In genomic region chr12:69688496-69689427, GRCh38 we compare ENCODE assay signal across 9 cellular contexts. TPM values are rescaled to one million over a fixed set of nuclear protein-coding genes. Genes with fewer than 3 reads are reported as not detected.
A peak's percentile ranks its signal among the peaks of the same experiment; 100 is the strongest.
DNase-seq lines count a peak whose midpoint lies in the region; ATAC-seq and TF ChIP-seq lines count a peak whose summit lies in the region.
"Had no signal": no experiment of that assay in that cellular context is flagged by ENCODE, and none has a peak within 500 bp of the region (broad histone marks: within the 10 kb centered on the region; RNA-seq: fewer than 3 reads in every experiment).

No MANE protein-coding gene starts in this region.

- peak overlapping the region; percentile 78 for H3K27ac ChIP-seq in RWPE2 (ENCODE audit: poor library complexity, severe bottlenecking)
- peak overlapping the region in 1 of 4 donors; percentile 40 for H3K27ac ChIP-seq in esophagus muscularis mucosa (replicated peaks in 1 of 4)
- H3K27ac ChIP-seq: HL-60 had no signal

- WGBS in esophagus muscularis mucosa, result 49% methylated on average over 11 of the region's 14 CpGs

- DNase-seq in COLO829 (ENCODE audit: low spot score), result peak; percentile 80
- peak; percentile 92 for DNase-seq in RWPE2 (ENCODE audit: low spot score)
- DNase-seq in brain pericyte (ENCODE audit: low read depth, low spot score), result peak; percentile 86
- peak; percentile 12 to 24 for DNase-seq in left colon
- DNase-seq in stimulated activated CD8-positive, alpha-beta memory T cell treated with anti-CD3 and anti-CD28 coated beads, Interleukin-4, amount 100 ng/mL, for 24 hours (ENCODE audit: low read depth), result peak; percentile 4
- DNase-seq in esophagus muscularis mucosa (ENCODE audit: extremely low spot score), result no peak
- no peak for DNase-seq in NCI-H128 (lab: John Stamatoyannopoulos, UW; ENCODE audit: unreplicated experiment)

- H3K27me3 ChIP-seq in RWPE2 (ENCODE audit: insufficient read depth, poor library complexity, severe bottlenecking) (no peaks in the 10 kb centered on the region), esophagus muscularis mucosa (no peaks in the 10 kb centered on the region)

- H3K36me3 ChIP-seq in RWPE2 (ENCODE audit: low read depth) (no peaks in the 10 kb centered on the region), esophagus muscularis mucosa (no peaks in the 10 kb centered on the region)

- H3K4me3 ChIP-seq in RWPE2 (ENCODE audit: severe bottlenecking) (no peak overlapping the region), esophagus muscularis mucosa (no peak overlapping the region)

- H3K4me1 ChIP-seq in RWPE2 (ENCODE audit: insufficient read depth, poor library complexity, severe bottlenecking), result peaks cover 30% of the 10 kb centered on the region
- peaks cover 0 to 10% (median 0%) of the 10 kb centered on the region in 4 donors for H3K4me1 ChIP-seq in esophagus muscularis mucosa

- TF ChIP-seq POLR2A in esophagus muscularis mucosa (IDR thresholded peaks at IDR 0.05; ENCODE audit: low read depth), result no peak

- no peak for TF ChIP-seq EP300 in esophagus muscularis mucosa (IDR thresholded peaks at IDR 0.05)

- intact Hi-C loops in left colon (cut with DNase I, micrococcal nuclease) (no loop called here), esophagus muscularis mucosa (cut with DNase I) (no loop called here)

- TF ChIP-seq CTCF in RWPE2 (IDR thresholded peaks at IDR 0.05; ENCODE audit: poor library complexity, severe bottlenecking) (no peak), esophagus muscularis mucosa (IDR thresholded peaks at IDR 0.05) (no peak)

- H3K9me3 ChIP-seq in RWPE2 (ENCODE audit: severe bottlenecking) (no peaks in the 10 kb centered on the region), esophagus muscularis mucosa (no peaks in the 10 kb centered on the region)

- ATAC-seq in HG02642 (IDR thresholded peaks at IDR 0.05; ENCODE audit: poor library complexity, unreplicated experiment) (peak; percentile 61), RWPE2 (ENCODE audit: low read depth) (peak; percentile 98), left colon (peak; percentile 85)

RNA-seq across cellular contexts. Expression of gene BEST3, which starts 10.3 kb away (rescaled TPM):
- not detected for total RNA-seq in left colon
- total RNA-seq in esophagus muscularis mucosa, result under 1 TPM in 1 of 4 donors, not detected in 3; 0.13 TPM

RNA-seq across cellular contexts. Expression of gene RAB3IP, which starts 49.9 kb away (rescaled TPM):
- 10 to 100 TPM; 37.3 to 45.1 TPM for total RNA-seq in left colon
- total RNA-seq in esophagus muscularis mucosa, result 10 to 100 TPM in 2 of 4 donors, 1 to 10 TPM in 2; 8.2 to 18.5 (median 11.2) TPM

Comparison
In these comparisons a context has a peak if more than half of its experiments do, and no peak if none do; other contexts are left out.
1. DNase-seq: peak in COLO829 (single experiment), RWPE2 (single experiment), brain pericyte (single experiment), left colon (2 of 2) and stimulated activated CD8-positive, alpha-beta memory T cell treated with anti-CD3 and anti-CD28 coated beads, Interleukin-4, amount 100 ng/mL, for 24 hours (single experiment); none in esophagus muscularis mucosa (single experiment) and NCI-H128 (single experiment).
2. Peak in every context shown above with its lines, with median percentiles within 50 percentile points of each other: ATAC-seq.